Comparison of ENCODE assay signal across 8 cellular contexts in the genomic region with DNA sequence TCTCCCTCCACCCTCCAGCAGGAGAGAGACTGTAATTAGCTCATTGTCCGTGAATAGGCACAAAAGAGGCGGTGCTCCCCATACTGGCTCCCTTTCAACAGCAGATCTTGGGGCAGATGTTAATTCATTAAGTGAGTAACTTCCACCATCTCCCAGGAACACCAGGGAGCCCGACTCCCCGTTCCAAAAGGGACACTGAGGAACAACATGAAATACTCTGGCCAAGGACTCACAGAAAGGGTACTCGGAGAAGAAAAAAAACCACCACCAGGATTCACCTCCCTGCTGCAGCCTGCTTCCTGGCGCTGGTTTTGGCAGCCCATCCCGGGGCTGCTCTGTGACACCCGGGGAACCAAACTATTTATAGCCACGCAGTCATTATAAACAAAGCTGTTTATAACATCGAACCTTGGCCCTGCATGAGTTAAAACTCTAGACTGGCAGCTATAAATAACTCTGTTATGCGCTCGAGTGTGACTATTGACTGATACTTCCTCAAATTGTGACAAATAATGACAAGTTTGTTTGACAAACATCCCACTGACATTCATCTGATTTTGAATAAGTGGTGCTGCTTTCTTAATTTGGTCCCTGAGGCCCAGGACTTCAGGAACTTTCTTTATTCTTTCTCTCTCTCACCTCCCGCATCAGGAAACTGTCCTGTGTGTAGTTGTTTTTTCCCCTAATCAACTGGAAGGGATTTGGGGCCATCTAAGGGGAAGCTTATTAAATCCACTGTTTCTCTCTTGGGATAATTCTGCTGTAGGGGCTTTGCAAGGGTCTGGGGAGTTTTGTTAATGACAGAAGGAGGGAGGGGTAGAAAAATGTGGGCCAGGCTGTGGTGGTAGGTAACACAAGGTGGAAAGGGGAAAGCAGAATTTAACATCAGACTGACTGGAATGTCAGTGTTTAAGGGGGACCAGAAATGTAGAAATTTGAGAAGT.
DNase-seq lines count a peak whose midpoint lies in the region; ATAC-seq, FAIRE-seq and TF ChIP-seq lines count a peak whose summit lies in the region.

No MANE protein-coding gene starts in this region.

- H3K4me3 ChIP-seq in MG63 (peak overlapping the region; percentile 2; the same call in 1 of the 2 replicates), hepatocyte (no peak overlapping the region), thoracic aorta (peak overlapping the region; percentile 59)

- no peaks in the 10 kb centered on the region for H4K20me1 ChIP-seq in hepatocyte (ENCODE audit: insufficient read depth, poor library complexity, severe bottlenecking)

- H3K9me3 ChIP-seq in MG63 (no peaks in the 10 kb centered on the region), hepatocyte (ENCODE audit: low read depth) (no peaks in the 10 kb centered on the region), thoracic aorta (no peaks in the 10 kb centered on the region)

- no peaks in the 10 kb centered on the region for H3K9me2 ChIP-seq in hepatocyte (replicated peaks; ENCODE audit: insufficient read depth)

- TF ChIP-seq POLR2A in H54 (IDR thresholded peaks at IDR 0.05; ENCODE audit: low read depth, low read length): no peak

- TF ChIP-seq CTCF in hepatocyte (IDR thresholded peaks at IDR 0.05; ENCODE audit: poor library complexity) (no peak), thoracic aorta (IDR thresholded peaks at IDR 0.05) (no peak)

- FAIRE-seq in HTR-8/SVneo (lab: Jason Lieb, UNC) (no peak), H54 (lab: Jason Lieb, UNC) (no peak)

- WGBS in hepatocyte (ENCODE audit: low lambda C conversion rate, missing lambda C conversion rate): 17% methylated on average over 13 of the region's 13 CpGs

- H3K27ac Mint-ChIP-seq in activated naive CD8-positive, alpha-beta T cell treated with anti-CD3 and anti-CD28 coated beads, Interleukin-2, amount 10 ng/mL, durations not matched to agents 7 days and 5 days: peak overlapping the region; percentile 3

- peak overlapping the region; percentile 62 for H3K4me2 ChIP-seq in hepatocyte

- H3K36me3 ChIP-seq in MG63: no peaks in the 10 kb centered on the region
- H3K36me3 ChIP-seq in hepatocyte (replicated peaks; ENCODE audit: insufficient read depth, low read depth): no peaks in the 10 kb centered on the region
- no peaks in the 10 kb centered on the region for H3K36me3 ChIP-seq in thoracic aorta

- H3K27me3 ChIP-seq in MG63 (no peaks in the 10 kb centered on the region), hepatocyte (no peaks in the 10 kb centered on the region), thoracic aorta (replicated peaks; ENCODE audit: insufficient read depth) (no peaks in the 10 kb centered on the region)

- H3K4me1 Mint-ChIP-seq in activated naive CD8-positive, alpha-beta T cell treated with anti-CD3 and anti-CD28 coated beads, Interleukin-2, amount 10 ng/mL, durations not matched to agents 7 days and 5 days: peaks cover 32% of the 10 kb centered on the region

- H3K9me3 Mint-ChIP-seq in activated naive CD8-positive, alpha-beta T cell treated with anti-CD3 and anti-CD28 coated beads, Interleukin-2, amount 10 ng/mL, durations not matched to agents 7 days and 5 days: no peaks in the 10 kb centered on the region

- POLR2A ChIA-PET in activated naive CD8-positive, alpha-beta T cell treated with anti-CD3 and anti-CD28 coated beads, Interleukin-2, amount 10 ng/mL, durations not matched to agents 7 days and 5 days (lab: Charles Lee): no interaction called here

- H2AFZ ChIP-seq in hepatocyte: peak overlapping the region; percentile 23

- H3K27ac ChIP-seq in hepatocyte: peak overlapping the region; percentile 27
- H3K27ac ChIP-seq in thoracic aorta: no peak overlapping the region

- peaks cover 2% of the 10 kb centered on the region for H3K36me3 Mint-ChIP-seq in activated naive CD8-positive, alpha-beta T cell treated with anti-CD3 and anti-CD28 coated beads, Interleukin-2, amount 10 ng/mL, durations not matched to agents 7 days and 5 days

- no peak for ATAC-seq in activated naive CD8-positive, alpha-beta T cell treated with anti-CD3 and anti-CD28 coated beads, Interleukin-2, amount 10 ng/mL, durations not matched to agents 7 days and 5 days (ENCODE audit: low read depth)
- no peak for ATAC-seq in thoracic aorta (ENCODE audit: insufficient number of reproducible peaks, low FRiP score, low read depth)
- no peak for ATAC-seq in GM19035 (IDR thresholded peaks at IDR 0.05; ENCODE audit: unreplicated experiment)

- H3K79me2 ChIP-seq in hepatocyte: no peaks in the 10 kb centered on the region

- H3K4me1 ChIP-seq in hepatocyte (ENCODE audit: insufficient read depth) (peaks cover 13% of the 10 kb centered on the region), thoracic aorta (ENCODE audit: control insufficient read depth in 1 of 2, low read depth in 2 of 2) (peaks cover 11 to 15% of the 10 kb centered on the region in 2 donors)

- H3K4me3 Mint-ChIP-seq in activated naive CD8-positive, alpha-beta T cell treated with anti-CD3 and anti-CD28 coated beads, Interleukin-2, amount 10 ng/mL, durations not matched to agents 7 days and 5 days: no peak overlapping the region

- DNase-seq in GM03348 (ENCODE audit: low spot score) (peak; percentile 63), MG63 (peak; percentile 64), hepatocyte (ENCODE audit: low spot score) (peak; percentile 17), thoracic aorta (ENCODE audit: low spot score) (no peak), HTR-8/SVneo (ENCODE audit: insufficient read length, low spot score) (no peak), H54 (ENCODE audit: insufficient read length, low spot score) (no peak)
- DNase-seq in activated naive CD8-positive, alpha-beta T cell treated with anti-CD3 and anti-CD28 coated beads, Interleukin-2, amount 10 ng/mL, durations not matched to agents 7 days and 5 days: no peak

- H3K27me3 Mint-ChIP-seq in activated naive CD8-positive, alpha-beta T cell treated with anti-CD3 and anti-CD28 coated beads, Interleukin-2, amount 10 ng/mL, durations not matched to agents 7 days and 5 days: peaks cover 11% of the 10 kb centered on the region

Comparison
In these comparisons a context has a peak if more than half of its experiments do, and no peak if none do; other contexts are left out.
1. DNase-seq: peak in GM03348 (single experiment), MG63 (single experiment) and hepatocyte (single experiment); none in activated naive CD8-positive, alpha-beta T cell treated with anti-CD3 and anti-CD28 coated beads, Interleukin-2, amount 10 ng/mL, durations not matched to agents 7 days and 5 days (single experiment), thoracic aorta (single experiment), HTR-8/SVneo (single experiment) and H54 (single experiment).